Comparison of ENCODE assay signal across 14 cellular contexts in the genomic region with DNA sequence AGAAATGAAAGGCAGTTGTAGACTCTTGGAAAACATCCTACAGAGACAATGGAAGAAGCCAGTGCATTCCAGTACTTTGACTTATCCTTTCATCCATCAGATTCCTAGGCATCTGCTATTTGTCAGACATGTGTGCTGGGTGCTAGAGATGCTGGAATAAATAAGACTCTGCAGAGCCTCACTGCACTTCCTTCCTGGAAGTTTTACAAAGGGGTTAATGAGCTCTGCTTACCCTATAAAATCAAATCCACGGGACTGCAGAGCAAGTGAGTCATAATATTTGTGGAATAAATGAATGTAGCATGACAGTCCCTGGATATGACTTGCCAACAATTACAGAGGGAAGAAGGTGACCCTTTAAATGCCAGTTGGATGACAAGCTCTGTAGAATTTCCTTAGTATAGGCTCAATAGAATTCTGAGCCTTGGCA. TPM values are rescaled to one million over a fixed set of nuclear protein-coding genes. Genes with fewer than 3 reads are reported as not detected.
DNase-seq lines count a peak whose midpoint lies in the region; ATAC-seq and TF ChIP-seq lines count a peak whose summit lies in the region.
"Had no signal": no experiment of that assay in that cellular context is flagged by ENCODE, and none has a peak within 500 bp of the region (broad histone marks: within the 10 kb centered on the region; RNA-seq: fewer than 3 reads in every experiment).

No MANE protein-coding gene starts in this region.

- no peak overlapping the region for H3K4me3 Mint-ChIP-seq in neural progenitor cell
- H3K4me3 Mint-ChIP-seq: activated CD4-positive, alpha-beta memory T cell treated with anti-CD3 and anti-CD28 coated beads for 36 hours; activated naive CD4-positive, alpha-beta T cell treated with anti-CD3 and anti-CD28 coated beads for 36 hours had no signal

- H3K9me3 ChIP-seq in mammary epithelial cell (replicated peaks; ENCODE audit: insufficient read depth, low read length) = no peaks in the 10 kb centered on the region
- no peaks in the 10 kb centered on the region for H3K9me3 ChIP-seq in neural progenitor cell (ENCODE audit: low read depth)
- H3K9me3 ChIP-seq: right atrium auricular region had no signal

- H3K27me3 ChIP-seq in mammary epithelial cell (ENCODE audit: insufficient read depth, low read length) (no peaks in the 10 kb centered on the region), neural progenitor cell (no peaks in the 10 kb centered on the region)
- H3K27me3 ChIP-seq: right atrium auricular region had no signal

- CTCF ChIA-PET in mammary epithelial cell (lab: Charles Lee; ENCODE audit: low non-redundant PET) = interaction anchor here (0.6 kb wide), 1 partner anchor 34 kb away, joined by 3 read pairs; no protein-coding TSS in a partner anchor

- DNase-seq in AG08396 (ENCODE audit: low spot score) (peak; percentile 43), LNCaP clone FGC (ENCODE audit: low read depth) (peak; percentile 59), mammary epithelial cell (peak; percentile 77), kidney glomerular epithelial cell (lab: John Stamatoyannopoulos, UW) (peak; percentile 34), neural progenitor cell (ENCODE audit: low spot score) (no peak), Right ventricle myocardium superior (no peak)
- DNase-seq in stimulated activated CD4-positive, alpha-beta T cell treated with anti-CD3 and anti-CD28 coated beads, Interleukin-2, amount 100 ng/mL, for 48 hours = no peak
- no peak for DNase-seq in activated effector memory CD4-positive, alpha-beta T cell treated with anti-CD3 and anti-CD28 coated beads, Interleukin-2, amount 50 U/mL, for 16 hours
- DNase-seq: activated CD4-positive, alpha-beta memory T cell treated with anti-CD3 and anti-CD28 coated beads for 36 hours; activated naive CD4-positive, alpha-beta T cell treated with anti-CD3 and anti-CD28 coated beads for 36 hours; GDM1; midbrain; NCI-H82 had no signal

- H3K79me2 ChIP-seq in mammary epithelial cell (ENCODE audit: insufficient read depth, low read length) (no peaks in the 10 kb centered on the region), neural progenitor cell (ENCODE audit: low read depth) (no peaks in the 10 kb centered on the region)

- TF ChIP-seq CTCF in LNCaP clone FGC (IDR thresholded peaks at IDR 0.05; ENCODE audit: control insufficient read depth, extremely low read depth, insufficient read depth) = no peak
- no peak for TF ChIP-seq CTCF in mammary epithelial cell (conservative IDR thresholded peaks at IDR 0.05 in 1 of 2, IDR thresholded peaks at IDR 0.05 in 1 of 2; ENCODE audit: extremely low read depth in 1 of 2, insufficient read depth in 1 of 2, low read depth in 1 of 2, low read length in 2 of 2)
- no peak for TF ChIP-seq CTCF in neural progenitor cell (IDR thresholded peaks at IDR 0.05)

- no peak overlapping the region for H3K4me3 ChIP-seq in LNCaP clone FGC (ENCODE audit: low read depth, low read length)
- H3K4me3 ChIP-seq in mammary epithelial cell (replicated peaks in 1 of 3; ENCODE audit: insufficient read depth in 1 of 3, low read depth in 2 of 3, low read length in 3 of 3) = no peak overlapping the region
- H3K4me3 ChIP-seq in neural progenitor cell = no peak overlapping the region
- H3K4me3 ChIP-seq: right atrium auricular region had no signal

- H3K36me3 Mint-ChIP-seq in neural progenitor cell = no peaks in the 10 kb centered on the region
- H3K36me3 Mint-ChIP-seq: activated CD4-positive, alpha-beta memory T cell treated with anti-CD3 and anti-CD28 coated beads for 36 hours had no signal

- WGBS in mammary epithelial cell (ENCODE audit: low coverage, missing lambda C conversion rate) = 7% methylated on average over 1 of the region's 1 CpG

- intact Hi-C loops in mammary epithelial cell (cut with micrococcal nuclease) = no loop called here
- intact Hi-C loops in Right ventricle myocardium superior (cut with DNase I) = no loop called here

- H3K9me3 Mint-ChIP-seq in neural progenitor cell = no peaks in the 10 kb centered on the region
- H3K9me3 Mint-ChIP-seq: activated CD4-positive, alpha-beta memory T cell treated with anti-CD3 and anti-CD28 coated beads for 36 hours; activated naive CD4-positive, alpha-beta T cell treated with anti-CD3 and anti-CD28 coated beads for 36 hours had no signal

- H2AFZ ChIP-seq in mammary epithelial cell (ENCODE audit: low read depth, low read length) = peak overlapping the region; percentile 20
- H2AFZ ChIP-seq in neural progenitor cell (replicated peaks) = no peak overlapping the region

- peaks cover 2% of the 10 kb centered on the region for H3K27me3 Mint-ChIP-seq in neural progenitor cell (ENCODE audit: insufficient read depth, low read depth)

- H4K20me1 ChIP-seq in mammary epithelial cell (ENCODE audit: insufficient read depth, low read length) = no peaks in the 10 kb centered on the region
- H4K20me1 ChIP-seq in neural progenitor cell (ENCODE audit: low read depth) = no peaks in the 10 kb centered on the region

- H3K9ac ChIP-seq in mammary epithelial cell (ENCODE audit: insufficient read depth, low read length) (no peak overlapping the region), neural progenitor cell (no peak overlapping the region)

- BruUV-seq in mammary epithelial cell (replicated peaks; lab: Mats Ljungman, UMichigan) = no TSS peak

- in situ Hi-C loops in mammary epithelial cell (cut with MboI; ENCODE audit: low sequenced_read_pairs in 2 of 2) = no loop called here

- H3K27ac Mint-ChIP-seq in neural progenitor cell = no peak overlapping the region
- H3K27ac Mint-ChIP-seq: activated CD4-positive, alpha-beta memory T cell treated with anti-CD3 and anti-CD28 coated beads for 36 hours; activated naive CD4-positive, alpha-beta T cell treated with anti-CD3 and anti-CD28 coated beads for 36 hours had no signal

- H3K4me2 ChIP-seq in mammary epithelial cell (ENCODE audit: insufficient read depth, low read depth, low read length) (no peak overlapping the region), neural progenitor cell (no peak overlapping the region)

- no peak for ATAC-seq in Right ventricle myocardium superior (ENCODE audit: poor library complexity)

- dilution Hi-C loops in mammary epithelial cell (cut with HindIII; ENCODE audit: low sequenced_read_pairs) = no loop called here

- no peaks in the 10 kb centered on the region for H3K4me1 Mint-ChIP-seq in neural progenitor cell

- peaks cover 22% of the 10 kb centered on the region for H3K4me1 ChIP-seq in mammary epithelial cell (ENCODE audit: insufficient read depth, low read length)
- H3K4me1 ChIP-seq in neural progenitor cell = no peaks in the 10 kb centered on the region
- H3K4me1 ChIP-seq: right atrium auricular region had no signal

- H3K36me3 ChIP-seq in mammary epithelial cell (ENCODE audit: insufficient read depth, low read length) (no peaks in the 10 kb centered on the region), neural progenitor cell (no peaks in the 10 kb centered on the region)
- H3K36me3 ChIP-seq: right atrium auricular region had no signal

- peak overlapping the region; percentile 17 for H3K27ac ChIP-seq in mammary epithelial cell (ENCODE audit: insufficient read depth, low read depth, low read length)
- H3K27ac ChIP-seq in neural progenitor cell = no peak overlapping the region
- H3K27ac ChIP-seq: right atrium auricular region had no signal

- no peaks in the 10 kb centered on the region for H3F3A ChIP-seq in neural progenitor cell (ENCODE audit: low read depth)

RNA-seq across cellular contexts. Expression of a gene that starts 52.7 kb away (rescaled TPM):
- 100 to 1,000 TPM in 1 of 2 donors, 10 to 100 TPM in 1; 81.3 to 116 TPM for total RNA-seq in mammary epithelial cell
- polyA plus RNA-seq in mammary epithelial cell = 50.5 TPM
- 128 TPM for polyA minus RNA-seq in mammary epithelial cell
- 0.59 and 39.4 TPM in 2 replicates for total RNA-seq in neural progenitor cell (ENCODE audit: low replicate concordance)
- 38.0 TPM for total RNA-seq in Right ventricle myocardium superior

Comparison
In these comparisons a context has a peak if more than half of its experiments do, and no peak if none do; other contexts are left out.
1. DNase-seq: peak in AG08396 (single experiment), LNCaP clone FGC (single experiment), mammary epithelial cell (single experiment) and kidney glomerular epithelial cell (single experiment); none in stimulated activated CD4-positive, alpha-beta T cell treated with anti-CD3 and anti-CD28 coated beads, Interleukin-2, amount 100 ng/mL, for 48 hours (0 of 2), neural progenitor cell (single experiment), Right ventricle myocardium superior (single experiment) and activated effector memory CD4-positive, alpha-beta T cell treated with anti-CD3 and anti-CD28 coated beads, Interleukin-2, amount 50 U/mL, for 16 hours (single experiment).